1 cellular context compared by ENCODE assay signal in the genomic region with DNA sequence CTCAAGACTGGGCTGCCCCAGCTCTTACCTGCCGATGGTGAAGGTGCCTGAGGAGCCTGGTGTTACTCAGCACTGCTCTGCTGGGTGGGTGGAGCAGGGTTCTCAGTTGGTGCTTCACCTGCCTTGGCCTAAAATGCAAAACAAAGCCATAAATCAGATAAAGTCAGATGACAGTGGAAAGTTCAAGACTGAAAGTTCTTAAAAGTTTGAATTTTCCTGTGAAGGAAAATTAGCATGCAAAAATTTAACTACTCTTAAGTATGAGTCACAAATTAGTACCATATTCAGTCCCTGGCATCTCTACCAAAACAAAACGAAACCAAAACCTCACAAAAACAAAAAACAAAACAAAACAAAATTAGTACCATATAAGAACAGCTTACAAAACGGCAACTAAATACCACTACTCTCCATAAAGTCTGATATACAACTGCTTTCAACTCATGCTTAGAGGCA.
TF ChIP-seq lines count a peak whose summit lies in the region.

No MANE protein-coding gene starts in this region.

TF ChIP-seq in GM23338, 12 proteins besides CTCF, POLR2A, EP300 and RAD21 (continued from another document):
- no peak for TF ChIP-seq ZNF462 (CRISPR knock-in tag; IDR thresholded peaks at IDR 0.05)
- TF ChIP-seq EZH2 (IDR thresholded peaks at IDR 0.05; ENCODE audit: low read depth, unreplicated experiment): no peak
- TF ChIP-seq CREB1 (CRISPR knock-in tag; IDR thresholded peaks at IDR 0.05; ENCODE audit: low read depth): no peak
- TF ChIP-seq POLR2AphosphoS5 (IDR thresholded peaks at IDR 0.05; ENCODE audit: low read depth): no peak
- no peak for TF ChIP-seq ETS1 (IDR thresholded peaks at IDR 0.05)
- TF ChIP-seq, protein P1, sequence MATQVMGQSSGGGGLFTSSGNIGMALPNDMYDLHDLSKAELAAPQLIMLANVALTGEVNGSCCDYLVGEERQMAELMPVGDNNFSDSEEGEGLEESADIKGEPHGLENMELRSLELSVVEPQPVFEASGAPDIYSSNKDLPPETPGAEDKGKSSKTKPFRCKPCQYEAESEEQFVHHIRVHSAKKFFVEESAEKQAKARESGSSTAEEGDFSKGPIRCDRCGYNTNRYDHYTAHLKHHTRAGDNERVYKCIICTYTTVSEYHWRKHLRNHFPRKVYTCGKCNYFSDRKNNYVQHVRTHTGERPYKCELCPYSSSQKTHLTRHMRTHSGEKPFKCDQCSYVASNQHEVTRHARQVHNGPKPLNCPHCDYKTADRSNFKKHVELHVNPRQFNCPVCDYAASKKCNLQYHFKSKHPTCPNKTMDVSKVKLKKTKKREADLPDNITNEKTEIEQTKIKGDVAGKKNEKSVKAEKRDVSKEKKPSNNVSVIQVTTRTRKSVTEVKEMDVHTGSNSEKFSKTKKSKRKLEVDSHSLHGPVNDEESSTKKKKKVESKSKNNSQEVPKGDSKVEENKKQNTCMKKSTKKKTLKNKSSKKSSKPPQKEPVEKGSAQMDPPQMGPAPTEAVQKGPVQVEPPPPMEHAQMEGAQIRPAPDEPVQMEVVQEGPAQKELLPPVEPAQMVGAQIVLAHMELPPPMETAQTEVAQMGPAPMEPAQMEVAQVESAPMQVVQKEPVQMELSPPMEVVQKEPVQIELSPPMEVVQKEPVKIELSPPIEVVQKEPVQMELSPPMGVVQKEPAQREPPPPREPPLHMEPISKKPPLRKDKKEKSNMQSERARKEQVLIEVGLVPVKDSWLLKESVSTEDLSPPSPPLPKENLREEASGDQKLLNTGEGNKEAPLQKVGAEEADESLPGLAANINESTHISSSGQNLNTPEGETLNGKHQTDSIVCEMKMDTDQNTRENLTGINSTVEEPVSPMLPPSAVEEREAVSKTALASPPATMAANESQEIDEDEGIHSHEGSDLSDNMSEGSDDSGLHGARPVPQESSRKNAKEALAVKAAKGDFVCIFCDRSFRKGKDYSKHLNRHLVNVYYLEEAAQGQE (IDR thresholded peaks at IDR 0.05; ENCODE audit: unreplicated experiment): no peak
- no peak for TF ChIP-seq EZH2phosphoT487 (IDR thresholded peaks at IDR 0.05; ENCODE audit: unreplicated experiment)
- no peak for TF ChIP-seq STAT1 (IDR thresholded peaks at IDR 0.05; ENCODE audit: unreplicated experiment)
- no peak for TF ChIP-seq ZNF331 (CRISPR knock-in tag; IDR thresholded peaks at IDR 0.05; ENCODE audit: low read depth)
TF ChIP-seq in GM23338: peak in this region for 0.
